In genomic region chr6:13419826-13420225, GRCh38 we compare ENCODE assay signal across 15 cellular contexts.
DNase-seq lines count a peak whose midpoint lies in the region; ATAC-seq and TF ChIP-seq lines count a peak whose summit lies in the region.
"Had no signal": no experiment of that assay in that cellular context is flagged by ENCODE, and none has a peak within 500 bp of the region (broad histone marks: within the 10 kb centered on the region; RNA-seq: fewer than 3 reads in every experiment).

No MANE protein-coding gene starts in this region.

- H3K4me1 Mint-ChIP-seq in activated T-cell treated with anti-CD3 and anti-CD28 coated beads, Interleukin-2, amount 50 U/mL, for 4 hours (ENCODE audit: low read depth) = peaks cover 23% of the 10 kb centered on the region
- H3K4me1 Mint-ChIP-seq in dendritic cell treated with granulocyte-macrophage colony-stimulating factor and Interleukin-4, amounts not matched to agents 40 ng/mL and 50 ng/mL, for 4 days (ENCODE audit: low read depth) = peaks cover 56% of the 10 kb centered on the region
- H3K4me1 Mint-ChIP-seq in naive thymus-derived CD8-positive, alpha-beta T cell = peaks cover 7 to 40% (median 18%) of the 10 kb centered on the region in 4 donors

- no peak overlapping the region for H3K4me3 ChIP-seq in upper lobe of left lung
- H3K4me3 ChIP-seq: breast epithelium, thoracic aorta had no signal

- no peaks in the 10 kb centered on the region for H3K27me3 ChIP-seq in upper lobe of left lung
- H3K27me3 ChIP-seq: breast epithelium had no signal

- 66 to 74% methylated on average over 9 to 10 of the region's 10 CpGs for WGBS in upper lobe of left lung, 2 donors

- H3K9me3 Mint-ChIP-seq in activated T-cell treated with anti-CD3 and anti-CD28 coated beads, Interleukin-2, amount 50 U/mL, for 4 hours = no peaks in the 10 kb centered on the region
- H3K9me3 Mint-ChIP-seq in dendritic cell treated with granulocyte-macrophage colony-stimulating factor and Interleukin-4, amounts not matched to agents 40 ng/mL and 50 ng/mL, for 4 days = peaks cover 11% of the 10 kb centered on the region
- H3K9me3 Mint-ChIP-seq in naive thymus-derived CD8-positive, alpha-beta T cell = peaks cover 0 to 5% (median 0%) of the 10 kb centered on the region in 9 donors
- H3K9me3 Mint-ChIP-seq: CD8-positive, alpha-beta memory T cell had no signal

- no peak for TF ChIP-seq EP300 in upper lobe of left lung (IDR thresholded peaks at IDR 0.05)

- no peaks in the 10 kb centered on the region for H3K27me3 Mint-ChIP-seq in activated T-cell treated with anti-CD3 and anti-CD28 coated beads, Interleukin-2, amount 50 U/mL, for 4 hours (ENCODE audit: low read depth)
- H3K27me3 Mint-ChIP-seq in dendritic cell treated with granulocyte-macrophage colony-stimulating factor and Interleukin-4, amounts not matched to agents 40 ng/mL and 50 ng/mL, for 4 days = peaks cover 10% of the 10 kb centered on the region
- H3K27me3 Mint-ChIP-seq in naive thymus-derived CD8-positive, alpha-beta T cell = peaks cover 0 to 13% (median 5%) of the 10 kb centered on the region in 5 donors
- H3K27me3 Mint-ChIP-seq: CD8-positive, alpha-beta memory T cell had no signal

- peaks cover 52 to 69% (median 67%) of the 10 kb centered on the region in 4 donors for H3K4me1 ChIP-seq in upper lobe of left lung
- H3K4me1 ChIP-seq: breast epithelium had no signal

- H3K36me3 ChIP-seq in upper lobe of left lung = no peaks in the 10 kb centered on the region
- H3K36me3 ChIP-seq: breast epithelium, thoracic aorta had no signal

- TF ChIP-seq POLR2A in upper lobe of left lung (IDR thresholded peaks at IDR 0.05) = no peak

- intact Hi-C loops in dendritic cell treated with granulocyte-macrophage colony-stimulating factor and Interleukin-4, amounts not matched to agents 40 ng/mL and 50 ng/mL, for 4 days (cut with micrococcal nuclease) = loop anchor here (10.0 kb wide), 1 partner anchor 65 kb away; no protein-coding TSS in a partner anchor

- TF ChIP-seq CTCF in upper lobe of left lung (IDR thresholded peaks at IDR 0.05) = no peak

- H3K36me3 Mint-ChIP-seq in activated T-cell treated with anti-CD3 and anti-CD28 coated beads, Interleukin-2, amount 50 U/mL, for 4 hours (ENCODE audit: insufficient read depth) = peaks cover 9% of the 10 kb centered on the region
- peaks cover 68% of the 10 kb centered on the region for H3K36me3 Mint-ChIP-seq in dendritic cell treated with granulocyte-macrophage colony-stimulating factor and Interleukin-4, amounts not matched to agents 40 ng/mL and 50 ng/mL, for 4 days (ENCODE audit: low read depth)
- peaks cover 0 to 7% (median 0%) of the 10 kb centered on the region in 3 donors for H3K36me3 Mint-ChIP-seq in naive thymus-derived CD8-positive, alpha-beta T cell

- H3K27ac ChIP-seq in upper lobe of left lung = peak overlapping the region; percentile 20 to 81 (median 72)
- H3K27ac ChIP-seq: thoracic aorta had no signal

- POLR2A ChIA-PET in naive thymus-derived CD8-positive, alpha-beta T cell (lab: Charles Lee) = interaction anchor here (0.6 kb wide), 1 partner anchor 29 kb away, joined by 3 read pairs; no protein-coding TSS in a partner anchor

- DNase-seq in activated T-cell treated with anti-CD3 and anti-CD28 coated beads, Interleukin-2, amount 50 U/mL, for 4 hours = no peak
- DNase-seq in activated T-cell treated with anti-CD3 and anti-CD28 coated beads for 4 hours (no peak), upper lobe of left lung (peak in 1 of 2 donors; percentile 32), NCI-H748 treated with DMSO at 0.1 percent for 48 hours (lab: John Stamatoyannopoulos, UW) (no peak), COLO668 (lab: John Stamatoyannopoulos, UW; ENCODE audit: unreplicated experiment) (no peak)
- DNase-seq in naive thymus-derived CD8-positive, alpha-beta T cell = no peak
- DNase-seq: CD8-positive, alpha-beta memory T cell; H7; IMR-90; NCI-H2029 treated with DMSO at 0.1 percent for 48 hours; NCI-H524 had no signal

- H3K27ac Mint-ChIP-seq in dendritic cell treated with granulocyte-macrophage colony-stimulating factor and Interleukin-4, amounts not matched to agents 40 ng/mL and 50 ng/mL, for 4 days = peak overlapping the region; percentile 47
- peak overlapping the region in 4 of 10 donors; percentile 15 to 54 (median 42) for H3K27ac Mint-ChIP-seq in naive thymus-derived CD8-positive, alpha-beta T cell

- H3K4me3 Mint-ChIP-seq in activated T-cell treated with anti-CD3 and anti-CD28 coated beads, Interleukin-2, amount 50 U/mL, for 4 hours = peak overlapping the region; percentile 5
- no peak overlapping the region for H3K4me3 Mint-ChIP-seq in dendritic cell treated with granulocyte-macrophage colony-stimulating factor and Interleukin-4, amounts not matched to agents 40 ng/mL and 50 ng/mL, for 4 days
- H3K4me3 Mint-ChIP-seq in naive thymus-derived CD8-positive, alpha-beta T cell = peak overlapping the region in 8 of 10 donors; percentile 17 to 64 (median 54)

- no peaks in the 10 kb centered on the region for H3K9me3 ChIP-seq in upper lobe of left lung
- H3K9me3 ChIP-seq: breast epithelium, thoracic aorta had no signal

- ATAC-seq in activated T-cell treated with anti-CD3 and anti-CD28 coated beads, Interleukin-2, amount 50 U/mL, for 4 hours = peak in 1 of 2 donors; percentile 18
- ATAC-seq in naive thymus-derived CD8-positive, alpha-beta T cell = no peak
- no peak for ATAC-seq in upper lobe of left lung (ENCODE audit: low FRiP score in 2 of 2)
- no peak for ATAC-seq in HG02981 (IDR thresholded peaks at IDR 0.05; ENCODE audit: unreplicated experiment)
